Comparison of ENCODE assay signal across 1 cellular context in genomic region chr12:31833541-31833840, GRCh38.
TF ChIP-seq lines count a peak whose summit lies in the region.

No MANE protein-coding gene starts in this region.

TF ChIP-seq in HepG2, 621 proteins besides CTCF, POLR2A, EP300 and RAD21 (continued from another document):
- TF ChIP-seq HNF1A (IDR thresholded peaks at IDR 0.05; ENCODE audit: low read depth) (no peak), HNF1A (CRISPR knock-in tag; IDR thresholded peaks at IDR 0.05; ENCODE audit: borderline replicate concordance) (no peak), ELF4 (CRISPR knock-in tag; IDR thresholded peaks at IDR 0.05; ENCODE audit: borderline replicate concordance) (no peak)
